8 cellular contexts compared by ENCODE assay signal in genomic region chr3:150412599-150413069, GRCh38. TPM values are rescaled to one million over a fixed set of nuclear protein-coding genes. Genes with fewer than 3 reads are reported as not detected.
DNase-seq lines count a peak whose midpoint lies in the region; ATAC-seq and TF ChIP-seq lines count a peak whose summit lies in the region.

No MANE protein-coding gene starts in this region.

- H3K79me2 ChIP-seq in H9 (ENCODE audit: insufficient read depth, low read length): peaks cover 18% of the 10 kb centered on the region; the same call in 1 of the 2 replicates

- no peak overlapping the region for H2BK120ac ChIP-seq in H9 (ENCODE audit: low read depth, low read length, poor library complexity, severe bottlenecking)

- no CpG with 5 or more reads among the region's 4 CpGs for WGBS in H9 (ENCODE audit: extremely low coverage, insufficient read length, low lambda C conversion rate)

- peaks cover 25% of the 10 kb centered on the region for H3K23me2 ChIP-seq in H9 (ENCODE audit: insufficient read length, low read depth, low read length, poor library complexity, severe bottlenecking)

- no peak overlapping the region for H4K5ac ChIP-seq in H9 (ENCODE audit: insufficient read length, low read depth, low read length)

- no peak overlapping the region for H2BK20ac ChIP-seq in H9 (ENCODE audit: low read depth, low read length, poor library complexity, severe bottlenecking)

- H3K9me3 Mint-ChIP-seq in CD14-positive monocyte: peaks cover 0 to 2% (median 0%) of the 10 kb centered on the region in 7 donors
- H3K9me3 Mint-ChIP-seq in H9: no peaks in the 10 kb centered on the region
- H3K9me3 Mint-ChIP-seq in neural crest cell: no peaks in the 10 kb centered on the region

- H2BK12ac ChIP-seq in H9 (ENCODE audit: insufficient read length, low read depth, low read length): no peak overlapping the region

- no peaks in the 10 kb centered on the region for H3K79me1 ChIP-seq in H9 (ENCODE audit: insufficient read depth, low read depth, low read length, poor library complexity, severe bottlenecking)

- no peak for ATAC-seq in GM19463 (IDR thresholded peaks at IDR 0.05; ENCODE audit: unreplicated experiment)

- intact Hi-C loops in CD14-positive monocyte (cut with micrococcal nuclease): loop anchor here in 1 of 2 donors (10.0 kb wide), 1 partner anchor 82 kb away; no protein-coding TSS in a partner anchor

- H4K20me1 ChIP-seq in H9 (ENCODE audit: control insufficient read depth, insufficient read depth, insufficient read length): no peaks in the 10 kb centered on the region

- H2BK5ac ChIP-seq in H9 (ENCODE audit: insufficient read length, low read length): no peak overlapping the region

- H3K4me3 ChIP-seq in SK-N-MC: peak overlapping the region; percentile 88

- peak overlapping the region; percentile 71 for H3K4me2 ChIP-seq in H9 (ENCODE audit: insufficient read depth, insufficient read length, low read length)

- H3K36me3 Mint-ChIP-seq in CD14-positive monocyte (peaks cover 13 to 18% of the 10 kb centered on the region in 2 donors), H9 (ENCODE audit: insufficient read depth in 1 of 3, low read depth in 3 of 3) (peaks cover 0 to 16% (median 10%) of the 10 kb centered on the region in 3 experiments; a peak in 5 of 7 replicates), neural crest cell (ENCODE audit: low read depth) (no peaks in the 10 kb centered on the region)

- H3K4me3 Mint-ChIP-seq in CD14-positive monocyte (peak overlapping the region; percentile 83 to 92), H9 (peak overlapping the region; percentile 93 to 95), neural crest cell (peak overlapping the region; percentile 84)

- H2AFZ ChIP-seq in H9 (ENCODE audit: low read length): no peak overlapping the region

- no peak overlapping the region for H3K23ac ChIP-seq in H9 (ENCODE audit: insufficient read length, low read depth, low read length)

- H3K27me3 Mint-ChIP-seq in CD14-positive monocyte (ENCODE audit: low read depth in 3 of 3) (peaks cover 0 to 1% (median 0%) of the 10 kb centered on the region in 3 donors), H9 (ENCODE audit: low read depth) (no peaks in the 10 kb centered on the region), neural crest cell (ENCODE audit: low read depth) (no peaks in the 10 kb centered on the region)

- H3K4me1 ChIP-seq in H9 (ENCODE audit: insufficient read depth, low read length): no peaks in the 10 kb centered on the region

- no peak overlapping the region for H3K56ac ChIP-seq in H9 (ENCODE audit: insufficient read length, low read depth, low read length)

- DNase-seq in CD14-positive monocyte (ENCODE audit: low spot score) (no peak), H9 (no peak), SK-N-MC (ENCODE audit: low read depth, low spot score) (no peak), epidermal melanocyte (ENCODE audit: insufficient read length, low spot score) (peak; percentile 27), neural crest cell (ENCODE audit: low read depth, low spot score) (no peak), NCI-H187 treated with DMSO at 0.1 percent for 48 hours (lab: John Stamatoyannopoulos, UW) (no peak)
- DNase-seq in stimulated activated CD4-positive, alpha-beta T cell treated with anti-CD3 and anti-CD28 coated beads, Interleukin-12 subunit alpha, Interleukin-12 subunit beta, amount 100 ng/mL, for 4 hours: no peak

- no peak overlapping the region for H3K18ac ChIP-seq in H9 (ENCODE audit: insufficient read length, low read depth, low read length)

- H3K27ac ChIP-seq in H9 (ENCODE audit: insufficient read length, low read depth, low read length) (no peak overlapping the region), SK-N-MC (no peak overlapping the region)

- peaks cover 51% of the 10 kb centered on the region for H3K36me3 ChIP-seq in SK-N-MC (ENCODE audit: insufficient read depth, low read length)

- no peak overlapping the region for H4K91ac ChIP-seq in H9 (ENCODE audit: insufficient read length, low read depth, low read length)

- H3K14ac ChIP-seq in H9 (ENCODE audit: insufficient read depth, low read length): no peak overlapping the region

- no peak overlapping the region for H4K8ac ChIP-seq in H9 (replicated peaks; ENCODE audit: insufficient read length, low read depth, low read length)

- peak overlapping the region; percentile 33 for H3K9ac ChIP-seq in H9 (ENCODE audit: extremely low read depth, insufficient read length, low read length)
- H3K9ac ChIP-seq in SK-N-MC (ENCODE audit: insufficient read length): peak overlapping the region; percentile 90

- no peaks in the 10 kb centered on the region for H3K9me3 ChIP-seq in H9 (ENCODE audit: control insufficient read depth, low read depth, low read length)
- H3K9me3 ChIP-seq in SK-N-MC (ENCODE audit: low read depth, low read length): no peaks in the 10 kb centered on the region

- TF ChIP-seq CTCF in CD14-positive monocyte (IDR thresholded peaks at IDR 0.05): no peak
- no peak for TF ChIP-seq CTCF in H9 (conservative IDR thresholded peaks at IDR 0.05)
- no peak for TF ChIP-seq CTCF in neural crest cell (conservative IDR thresholded peaks at IDR 0.05)

- H3K4me1 Mint-ChIP-seq in CD14-positive monocyte: peaks cover 54% of the 10 kb centered on the region
- H3K4me1 Mint-ChIP-seq in H9: peaks cover 43 to 49% of the 10 kb centered on the region in 2 experiments
- peaks cover 56% of the 10 kb centered on the region for H3K4me1 Mint-ChIP-seq in neural crest cell

- no peak overlapping the region for H2AK5ac ChIP-seq in H9 (ENCODE audit: insufficient read length, low read length)

- no peak overlapping the region for H3T11ph ChIP-seq in H9 (ENCODE audit: low read length)

- peak overlapping the region; percentile 81 to 98 (median 87) for H3K27ac Mint-ChIP-seq in CD14-positive monocyte
- no peak overlapping the region for H3K27ac Mint-ChIP-seq in H9
- peak overlapping the region; percentile 0 for H3K27ac Mint-ChIP-seq in neural crest cell (ENCODE audit: unreplicated experiment)

- H3K27me3 ChIP-seq in H9 (ENCODE audit: insufficient read depth, low read length): no peaks in the 10 kb centered on the region

- H3K4ac ChIP-seq in H9 (ENCODE audit: low read depth, low read length): no peak overlapping the region

- H2BK15ac ChIP-seq in H9 (ENCODE audit: low read depth, low read length): no peak overlapping the region

RNA-seq across cellular contexts. Expression of gene TSC22D2, which starts 4.5 kb away (rescaled TPM):
- 1 to 10 TPM; 5.1 to 5.7 TPM for polyA plus RNA-seq in CD14-positive monocyte
- total RNA-seq in H9 (2021): 25.4 and 26.5 TPM in 2 replicates
- total RNA-seq in neural crest cell: 37.9 and 40.8 TPM in 2 replicates

Comparison
In these comparisons a context has a peak if more than half of its experiments do, and no peak if none do; other contexts are left out.
1. H3K27ac Mint-ChIP-seq: peak in CD14-positive monocyte (7 of 7) and neural crest cell (single experiment); none in H9 (0 of 3).
2. Peak in every context shown above with its lines, with median percentiles within 50 percentile points of each other: H3K4me3 Mint-ChIP-seq.